8 cellular contexts compared by ENCODE assay signal in genomic region chr13:45341799-45342584, GRCh38. TPM values are rescaled to one million over a fixed set of nuclear protein-coding genes. Genes with fewer than 3 reads are reported as not detected.
DNase-seq lines count a peak whose midpoint lies in the region; ATAC-seq and TF ChIP-seq lines count a peak whose summit lies in the region.

No MANE protein-coding gene starts in this region.

- peak overlapping the region; percentile 70 to 82 for H3K4me3 ChIP-seq in CD4-positive, alpha-beta memory T cell (ENCODE audit: low read length in 2 of 2)
- peak overlapping the region; percentile 93 for H3K4me3 ChIP-seq in adipocyte (ENCODE audit: low read length)
- H3K4me3 ChIP-seq in right cardiac atrium (ENCODE audit: low read length): peak overlapping the region; percentile 82
- peak overlapping the region; percentile 74 to 100 (median 98) for H3K4me3 ChIP-seq in sigmoid colon

- H3K9me3 ChIP-seq in CD4-positive, alpha-beta memory T cell (ENCODE audit: control insufficient read depth in 1 of 2, low read length in 2 of 2): no peaks in the 10 kb centered on the region
- H3K9me3 ChIP-seq in adipocyte (ENCODE audit: control insufficient read depth, low read length) (no peaks in the 10 kb centered on the region), right cardiac atrium (ENCODE audit: control insufficient read depth, low read length) (no peaks in the 10 kb centered on the region), sigmoid colon (no peaks in the 10 kb centered on the region)

- intact Hi-C loops in CD4-positive, alpha-beta memory T cell (cut with micrococcal nuclease): loop anchor here (1.0 to 5.0 kb wide), 9 partner anchors 25 to 955 kb away; partner anchors contain the start of genes COG3, GTF2F2 and SLC25A30
- intact Hi-C loops in right cardiac atrium (cut with DNase I): no loop called here
- intact Hi-C loops in sigmoid colon (cut with DNase I): loop anchor here (2.0 kb wide), 1 partner anchor 31 kb away; no protein-coding TSS in a partner anchor

- TF ChIP-seq CTCF in sigmoid colon (IDR thresholded peaks at IDR 0.05): no peak

- WGBS in right cardiac atrium: 21% methylated on average over 18 of the region's 18 CpGs
- 9 to 29% methylated on average over 18 of the region's 18 CpGs for WGBS in sigmoid colon, 2 donors

- peak overlapping the region; percentile 95 for H3K27ac ChIP-seq in CD4-positive, alpha-beta memory T cell (ENCODE audit: low read depth, low read length)
- peak overlapping the region; percentile 88 for H3K27ac ChIP-seq in right cardiac atrium (ENCODE audit: low read length)
- peak overlapping the region; percentile 99 to 100 (median 100) for H3K27ac ChIP-seq in sigmoid colon

- CTCF ChIA-PET in CD4-positive, alpha-beta memory T cell (lab: Charles Lee; ENCODE audit: partially characterized antibody): interaction anchor here (0.7 to 4.7 kb wide), 12 partner anchors 8 to 295 kb away, joined by 3 to 75 read pairs (median 5); partner anchors contain the start of genes COG3 and SLC25A30

- peak overlapping the region; percentile 80 to 100 (median 100) for H3K27ac Mint-ChIP-seq in CD4-positive, alpha-beta memory T cell

- peaks cover 34 to 59% of the 10 kb centered on the region in 2 donors for H3K36me3 Mint-ChIP-seq in CD4-positive, alpha-beta memory T cell

- no peak for TF ChIP-seq EP300 in sigmoid colon (IDR thresholded peaks at IDR 0.05)

- peaks cover 29 to 60% (median 42%) of the 10 kb centered on the region in 4 donors for H3K4me1 Mint-ChIP-seq in CD4-positive, alpha-beta memory T cell

- H3K27me3 ChIP-seq in CD4-positive, alpha-beta memory T cell (ENCODE audit: insufficient read depth, low read length): no peaks in the 10 kb centered on the region
- no peaks in the 10 kb centered on the region for H3K27me3 ChIP-seq in adipocyte (replicated peaks; ENCODE audit: control insufficient read depth, insufficient read depth, low read length)
- no peaks in the 10 kb centered on the region for H3K27me3 ChIP-seq in right cardiac atrium (ENCODE audit: control insufficient read depth, insufficient read depth)
- H3K27me3 ChIP-seq in sigmoid colon: no peaks in the 10 kb centered on the region

- H3K9ac ChIP-seq in adipocyte (ENCODE audit: low read length): peak overlapping the region; percentile 94

- DNase-seq in CD4-positive, alpha-beta memory T cell: no peak
- DNase-seq in LHCN-M2 (ENCODE audit: low read depth) (peak; percentile 37), adipocyte (ENCODE audit: low read depth) (peak; percentile 72), right cardiac atrium (peak in 2 of 3 donors; percentile 55 to 69), sigmoid colon (peak; percentile 83), cerebellar nuclear complex (lab: John Stamatoyannopoulos, UW) (no peak)

- H3K4me1 ChIP-seq in CD4-positive, alpha-beta memory T cell (ENCODE audit: insufficient read depth, low read length): peaks cover 47% of the 10 kb centered on the region
- H3K4me1 ChIP-seq in adipocyte (ENCODE audit: control insufficient read depth, insufficient read depth, low read length) (peaks cover 38% of the 10 kb centered on the region), right cardiac atrium (ENCODE audit: control insufficient read depth, insufficient read depth, low read length) (peaks cover 4% of the 10 kb centered on the region), sigmoid colon (peaks cover 2 to 48% (median 39%) of the 10 kb centered on the region in 4 donors)

- H3K27me3 Mint-ChIP-seq in CD4-positive, alpha-beta memory T cell: peaks cover 0 to 3% of the 10 kb centered on the region in 2 donors

- POLR2A ChIA-PET in CD4-positive, alpha-beta memory T cell (lab: Charles Lee; ENCODE audit: partially characterized antibody): interaction anchor here (1.0 to 14.9 kb wide), 16 partner anchors 9 to 423 kb away, joined by 3 to 219 read pairs (median 9); partner anchors contain the start of genes COG3, GTF2F2 and SLC25A30

- H3K36me3 ChIP-seq in CD4-positive, alpha-beta memory T cell (ENCODE audit: insufficient read depth, low read length): peaks cover 28% of the 10 kb centered on the region
- peaks cover 34% of the 10 kb centered on the region for H3K36me3 ChIP-seq in adipocyte (ENCODE audit: control insufficient read depth, insufficient read depth, low read length, severe bottlenecking)
- H3K36me3 ChIP-seq in sigmoid colon: peaks cover 14 to 58% (median 29%) of the 10 kb centered on the region in 4 donors

- TF ChIP-seq POLR2A in sigmoid colon (IDR thresholded peaks at IDR 0.05): peak in 1 of 2 donors; percentile 28

- H3K4me3 Mint-ChIP-seq in CD4-positive, alpha-beta memory T cell: peak overlapping the region; percentile 92 to 100 (median 98)

- H3K9me3 Mint-ChIP-seq in CD4-positive, alpha-beta memory T cell: peaks cover 0 to 2% (median 0%) of the 10 kb centered on the region in 8 donors

- ATAC-seq in right cardiac atrium (peak; percentile 5 to 6), HG02840 (IDR thresholded peaks at IDR 0.05; ENCODE audit: low FRiP score, unreplicated experiment) (no peak), GM21515 (IDR thresholded peaks at IDR 0.05; ENCODE audit: unreplicated experiment) (no peak)

RNA-seq across cellular contexts. Expression of gene TPT1, which starts 1.0 kb away (rescaled TPM):
- total RNA-seq in CD4-positive, alpha-beta memory T cell: over 10,000 TPM; 10,578 to 11,080 TPM
- 1,000 to 10,000 TPM; 2,372 to 3,792 TPM for polyA plus RNA-seq in CD4-positive, alpha-beta memory T cell
- 1,773 and 1,961 TPM in 2 replicates for total RNA-seq in LHCN-M2 (2014; rRNA removed)
- polyA plus RNA-seq in LHCN-M2 (2012): 3,733 TPM
- 1,000 to 10,000 TPM; 3,534 to 4,755 (median 4,285) TPM for total RNA-seq in right cardiac atrium
- polyA plus RNA-seq in right cardiac atrium: 8,085 TPM
- total RNA-seq in sigmoid colon: 1,000 to 10,000 TPM; 3,556 to 5,645 (median 4,871) TPM
- polyA plus RNA-seq in sigmoid colon: over 10,000 TPM in 2 of 3 donors, 1,000 to 10,000 TPM in 1; 6,420 to 14,118 (median 13,579) TPM

Comparison
In these comparisons a context has a peak if more than half of its experiments do, and no peak if none do; other contexts are left out.
1. DNase-seq: peak in LHCN-M2 (single experiment), adipocyte (single experiment), right cardiac atrium (2 of 3) and sigmoid colon (single experiment); none in CD4-positive, alpha-beta memory T cell (0 of 5) and cerebellar nuclear complex (0 of 2).
2. ATAC-seq: peak in right cardiac atrium (2 of 2); none in HG02840 (single experiment) and GM21515 (single experiment).
3. intact Hi-C loops: an anchor here in CD4-positive, alpha-beta memory T cell (1.0 to 5.0 kb wide) and sigmoid colon (2.0 kb wide); none called in right cardiac atrium.
4. Peak in every context shown above with its lines, with median percentiles within 50 percentile points of each other: H3K27ac ChIP-seq and H3K4me3 ChIP-seq.